Comparison of ENCODE assay signal across 13 cellular contexts in the genomic region with DNA sequence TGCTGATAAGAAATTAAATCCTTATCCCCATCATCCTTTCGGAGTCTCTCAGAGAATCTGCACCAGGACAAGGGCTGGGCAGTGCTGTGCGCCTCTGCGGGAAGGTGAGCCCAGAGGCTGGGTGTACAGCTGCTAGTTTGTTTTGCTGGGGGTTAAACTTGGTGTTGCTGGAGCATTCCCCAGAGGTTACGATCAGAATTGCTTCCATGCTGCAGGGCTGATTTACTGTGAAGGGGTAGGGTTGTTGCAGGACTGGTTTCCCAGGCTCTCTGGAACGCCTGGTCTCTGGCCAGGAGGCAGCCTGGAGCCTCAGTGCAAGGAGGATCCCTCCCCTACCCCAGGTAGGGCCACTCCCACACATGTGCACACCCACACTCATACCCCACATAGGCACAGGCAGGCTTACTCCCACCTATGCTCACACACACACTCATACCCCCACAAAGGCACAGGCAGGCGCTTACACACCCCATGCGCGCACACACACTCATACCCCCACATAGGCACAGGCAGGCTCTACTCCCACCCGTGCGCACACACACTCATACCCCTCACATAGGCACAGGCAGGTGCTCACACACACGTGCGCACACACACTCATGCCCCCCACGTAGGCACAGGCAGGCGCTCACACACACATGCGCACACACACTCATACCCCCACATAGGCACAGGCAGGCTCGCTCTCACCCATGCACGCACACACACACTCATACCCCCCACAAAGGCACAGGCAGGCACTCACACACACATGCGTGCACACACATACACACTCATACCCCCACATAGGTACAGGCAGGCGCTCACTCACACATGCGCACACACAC. TPM values are rescaled to one million over a fixed set of nuclear protein-coding genes. Genes with fewer than 3 reads are reported as not detected.
DNase-seq lines count a peak whose midpoint lies in the region; ATAC-seq and TF ChIP-seq lines count a peak whose summit lies in the region.
"Had no signal": no experiment of that assay in that cellular context is flagged by ENCODE, and none has a peak within 500 bp of the region (broad histone marks: within the 10 kb centered on the region; RNA-seq: fewer than 3 reads in every experiment).

No MANE protein-coding gene starts in this region.

- peak overlapping the region in 3 of 5 experiments; percentile 7 to 35 (median 12) for H3K27ac Mint-ChIP-seq in brain
- H3K27ac Mint-ChIP-seq in naive thymus-derived CD4-positive, alpha-beta T cell: peak overlapping the region in 6 of 9 donors; percentile 16 to 93 (median 58)

- no peak for ATAC-seq in naive thymus-derived CD4-positive, alpha-beta T cell

- TF ChIP-seq CTCF in C4-2B (conservative IDR thresholded peaks at IDR 0.05) (no peak; the same call in 1 of the 2 replicates), brain (conservative IDR thresholded peaks at IDR 0.05) (no peak)

- H3K4me3 Mint-ChIP-seq in brain: peak overlapping the region in 1 of 5 experiments; percentile 5
- peak overlapping the region in 4 of 10 donors; percentile 16 to 62 (median 38) for H3K4me3 Mint-ChIP-seq in naive thymus-derived CD4-positive, alpha-beta T cell

- CTCF ChIA-PET in naive thymus-derived CD4-positive, alpha-beta T cell (lab: Charles Lee): no interaction called here

- peaks cover 28% of the 10 kb centered on the region for H3K4me1 Mint-ChIP-seq in brain
- peaks cover 17 to 35% (median 32%) of the 10 kb centered on the region in 7 donors for H3K4me1 Mint-ChIP-seq in naive thymus-derived CD4-positive, alpha-beta T cell

- H3K4me3 ChIP-seq in naive thymus-derived CD4-positive, alpha-beta T cell (ENCODE audit: low read length): no peak overlapping the region
- H3K4me3 ChIP-seq: dorsolateral prefrontal cortex, heart right ventricle had no signal

- H3K9me3 Mint-ChIP-seq in brain: no peaks in the 10 kb centered on the region
- H3K9me3 Mint-ChIP-seq in naive thymus-derived CD4-positive, alpha-beta T cell: no peaks in the 10 kb centered on the region

- H3K36me3 Mint-ChIP-seq in brain: no peaks in the 10 kb centered on the region
- peaks cover 0 to 8% (median 4%) of the 10 kb centered on the region in 5 donors for H3K36me3 Mint-ChIP-seq in naive thymus-derived CD4-positive, alpha-beta T cell

- peaks cover 0 to 6% (median 0%) of the 10 kb centered on the region in 3 experiments for H3K36me3 ChIP-seq in naive thymus-derived CD4-positive, alpha-beta T cell (ENCODE audit: control insufficient read depth in 2 of 3, insufficient read depth in 3 of 3, low read length in 3 of 3)
- H3K36me3 ChIP-seq: heart right ventricle had no signal

- peaks cover 11 to 12% of the 10 kb centered on the region in 2 donors for H3K4me1 ChIP-seq in naive thymus-derived CD4-positive, alpha-beta T cell (ENCODE audit: control insufficient read depth in 2 of 2, insufficient read depth in 2 of 2, low read length in 2 of 2)

- no peaks in the 10 kb centered on the region for H3K27me3 Mint-ChIP-seq in brain
- H3K27me3 Mint-ChIP-seq in naive thymus-derived CD4-positive, alpha-beta T cell: no peaks in the 10 kb centered on the region

- DNase-seq in HPDE6-E6E7 (ENCODE audit: extremely low spot score) (peak; percentile 76), HUDEP-2 (lab: John Stamatoyannopoulos, UW; ENCODE audit: unreplicated experiment in 76 of 76) (no peak), midbrain (lab: John Stamatoyannopoulos, UW) (no peak), NCI-H1105 (lab: John Stamatoyannopoulos, UW) (no peak)
- DNase-seq in naive thymus-derived CD4-positive, alpha-beta T cell: no peak
- no peak for DNase-seq in stimulated activated CD4-positive, alpha-beta T cell treated with anti-CD3 and anti-CD28 coated beads, Interleukin-2, amount 100 ng/mL, for 24 hours
- DNase-seq: COR-L47, dorsolateral prefrontal cortex, heart right ventricle, NCI-H1417 treated with DMSO at 0.1 percent for 48 hours, spleen had no signal

- no peaks in the 10 kb centered on the region for H3K27me3 ChIP-seq in naive thymus-derived CD4-positive, alpha-beta T cell (ENCODE audit: control insufficient read depth in 2 of 2, insufficient read depth in 2 of 2, low read length in 2 of 2)
- H3K27me3 ChIP-seq: dorsolateral prefrontal cortex, heart right ventricle, spleen had no signal

- H3K27ac ChIP-seq in C4-2B: peak overlapping the region; percentile 61
- H3K27ac ChIP-seq in naive thymus-derived CD4-positive, alpha-beta T cell (ENCODE audit: low read depth, low read length): no peak overlapping the region
- H3K27ac ChIP-seq: dorsolateral prefrontal cortex, heart right ventricle had no signal

- H3K9me3 ChIP-seq in naive thymus-derived CD4-positive, alpha-beta T cell (ENCODE audit: control insufficient read depth in 2 of 3, low read length in 3 of 3): no peaks in the 10 kb centered on the region
- H3K9me3 ChIP-seq: heart right ventricle, spleen had no signal

- intact Hi-C loops in naive thymus-derived CD4-positive, alpha-beta T cell (cut with micrococcal nuclease): no loop called here

- POLR2A ChIA-PET in naive thymus-derived CD4-positive, alpha-beta T cell (lab: Charles Lee): no interaction called here

RNA-seq across cellular contexts. Expression of gene CNNM4, which starts 11.3 kb away (rescaled TPM):
- 6.3 TPM for polyA plus RNA-seq in brain (ENCODE audit: insufficient read depth, low read depth, low replicate concordance)
- total RNA-seq in naive thymus-derived CD4-positive, alpha-beta T cell: 1 to 10 TPM; 4.6 to 9.5 (median 5.5) TPM
- 1 to 10 TPM; 1.4 to 2.0 TPM for polyA plus RNA-seq in naive thymus-derived CD4-positive, alpha-beta T cell

RNA-seq across cellular contexts. Expression of gene LMAN2L, which starts 32.1 kb away (rescaled TPM):
- polyA plus RNA-seq in brain (ENCODE audit: insufficient read depth, low read depth, low replicate concordance): 24.7 TPM
- total RNA-seq in naive thymus-derived CD4-positive, alpha-beta T cell: 10 to 100 TPM in 2 of 5 experiments, 1 to 10 TPM in 3; 5.0 to 10.9 (median 9.2) TPM
- 10 to 100 TPM; 16.8 to 28.4 TPM for polyA plus RNA-seq in naive thymus-derived CD4-positive, alpha-beta T cell

RNA-seq across cellular contexts. Expression of gene CNNM3, which starts 44.1 kb away (rescaled TPM):
- polyA plus RNA-seq in brain (ENCODE audit: insufficient read depth, low read depth, low replicate concordance): 21.5 TPM
- total RNA-seq in naive thymus-derived CD4-positive, alpha-beta T cell: 10 to 100 TPM; 32.1 to 51.5 (median 44.6) TPM
- 1 to 10 TPM; 4.0 to 5.8 TPM for polyA plus RNA-seq in naive thymus-derived CD4-positive, alpha-beta T cell
